32 cellular contexts compared by ENCODE assay signal in the genomic region with DNA sequence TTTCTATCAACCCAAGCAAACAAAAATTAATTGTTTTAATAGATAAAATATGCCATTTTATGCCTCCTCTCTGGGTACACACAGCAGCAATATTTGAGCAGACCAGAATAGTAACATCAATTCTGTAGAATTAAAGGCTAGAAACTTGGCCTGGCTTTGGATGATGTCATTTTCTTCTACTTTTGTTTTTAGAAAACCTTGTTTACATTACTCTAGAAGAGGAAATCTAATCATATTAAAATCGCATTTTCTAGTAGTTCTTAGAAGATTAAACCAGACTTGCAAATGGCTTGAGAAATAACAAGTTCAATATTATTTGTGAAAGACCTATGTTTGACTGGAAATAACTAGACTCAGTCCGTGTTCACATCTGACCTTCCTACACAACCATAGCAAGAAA.
"Had no signal": no experiment of that assay in that cellular context is flagged by ENCODE, and none has a peak within 500 bp of the region (broad histone marks: within the 10 kb centered on the region; RNA-seq: fewer than 3 reads in every experiment).

No MANE protein-coding gene starts in this region.

- H3K4me1 Mint-ChIP-seq: brain; neural progenitor cell; stimulated activated naive B cell treated with anti-CD40 and anti-IgM and Interleukin-4, amounts not matched to agents 10 μg/mL and 1 μg/mL and 100 μg/mL, for 72 hours had no signal

- H3K27ac ChIP-seq: adrenal gland, cardiac muscle cell, esophagus muscularis mucosa, heart right ventricle, lower lobe of right lung, neural progenitor cell, right atrium auricular region, stomach, tibial nerve, WERI-Rb-1 had no signal

- H3K27me3 ChIP-seq: adrenal gland, cardiac muscle cell, esophagus muscularis mucosa, neural progenitor cell, right atrium auricular region, stomach, tibial nerve had no signal

- H3K36me3 ChIP-seq: adrenal gland, cardiac muscle cell, esophagus muscularis mucosa, heart right ventricle, lower lobe of right lung, neural progenitor cell, right atrium auricular region, stomach, tibial nerve, WERI-Rb-1 had no signal

- ATAC-seq: activated CD8-positive, alpha-beta memory T cell treated with anti-CD3 and anti-CD28 coated beads, Interleukin-2, amount 10 ng/mL, durations not matched to agents 7 days and 5 days; activated CD8-positive, alpha-beta T cell treated with anti-CD3 and anti-CD28 coated beads, Interleukin-2, amount 10 ng/mL, durations not matched to agents 7 days and 5 days; heart right ventricle; left lobe of liver; lower lobe of right lung; naive thymus-derived CD8-positive, alpha-beta T cell; stimulated activated naive B cell treated with anti-CD40 and anti-IgM and Interleukin-4, amounts not matched to agents 10 μg/mL and 1 μg/mL and 100 μg/mL, for 72 hours had no signal

- DNase-seq: activated CD4-positive, alpha-beta T cell treated with anti-CD3 and anti-CD28 coated beads, Interleukin-2, amount 10 ng/mL, durations not matched to agents 7 days and 5 days; activated CD8-positive, alpha-beta memory T cell treated with anti-CD3 and anti-CD28 coated beads, Interleukin-2, amount 10 ng/mL, durations not matched to agents 7 days and 5 days; activated CD8-positive, alpha-beta T cell treated with anti-CD3 and anti-CD28 coated beads, Interleukin-2, amount 10 ng/mL, durations not matched to agents 7 days and 5 days; activated naive CD4-positive, alpha-beta T cell treated with Interleukin-2 at 50 U/mL for 16 hours; activated T-cell treated with anti-CD3 and anti-CD28 coated beads, Interleukin-2, amount 50 U/mL, for 48 hours; adrenal gland; aorta; cerebellar nuclear complex; cortex of kidney; endodermal cell; heart right ventricle; kidney glomerular epithelial cell; lower lobe of right lung; mesenchymal stem cell; naive thymus-derived CD8-positive, alpha-beta T cell; occipital lobe; stimulated activated CD4-positive, alpha-beta T cell treated with anti-CD3 and anti-CD28 coated beads, Interleukin-15, amount 100 ng/mL, for 24 hours; stimulated activated CD4-positive, alpha-beta T cell treated with anti-CD3 and anti-CD28 coated beads, Interleukin-2, amount 100 ng/mL, for 24 hours; stimulated activated naive B cell treated with anti-CD40 and anti-IgM and Interleukin-4, amounts not matched to agents 10 μg/mL and 1 μg/mL and 100 μg/mL, for 72 hours; stomach; SW 1271; T1000; WERI-Rb-1 had no signal

- H3K9ac ChIP-seq: neural progenitor cell had no signal

- H3K9me3 Mint-ChIP-seq: stimulated activated naive B cell treated with anti-CD40 and anti-IgM and Interleukin-4, amounts not matched to agents 10 μg/mL and 1 μg/mL and 100 μg/mL, for 72 hours had no signal

- H3K4me2 ChIP-seq: neural progenitor cell had no signal

- H3K27ac Mint-ChIP-seq: activated CD4-positive, alpha-beta T cell treated with anti-CD3 and anti-CD28 coated beads, Interleukin-2, amount 10 ng/mL, durations not matched to agents 7 days and 5 days; activated CD8-positive, alpha-beta memory T cell treated with anti-CD3 and anti-CD28 coated beads, Interleukin-2, amount 10 ng/mL, durations not matched to agents 7 days and 5 days; activated CD8-positive, alpha-beta T cell treated with anti-CD3 and anti-CD28 coated beads, Interleukin-2, amount 10 ng/mL, durations not matched to agents 7 days and 5 days; activated naive CD8-positive, alpha-beta T cell; brain; endodermal cell; neural progenitor cell; stimulated activated naive B cell treated with anti-CD40 and anti-IgM and Interleukin-4, amounts not matched to agents 10 μg/mL and 1 μg/mL and 100 μg/mL, for 72 hours; T-helper 1 cell treated with Interleukin-12 subunit alpha and Interleukin-12 subunit beta and Interleukin-4 antibody, amounts not matched to agents 30 μg/mL and 1 μg/mL, for 36 hours had no signal

- H3K4me3 Mint-ChIP-seq: activated CD4-positive, alpha-beta T cell treated with anti-CD3 and anti-CD28 coated beads, Interleukin-2, amount 10 ng/mL, durations not matched to agents 7 days and 5 days; activated CD8-positive, alpha-beta memory T cell treated with anti-CD3 and anti-CD28 coated beads, Interleukin-2, amount 10 ng/mL, durations not matched to agents 7 days and 5 days; activated CD8-positive, alpha-beta T cell treated with anti-CD3 and anti-CD28 coated beads, Interleukin-2, amount 10 ng/mL, durations not matched to agents 7 days and 5 days; activated naive CD8-positive, alpha-beta T cell; brain; endodermal cell; naive thymus-derived CD8-positive, alpha-beta T cell; neural progenitor cell; stimulated activated naive B cell treated with anti-CD40 and anti-IgM and Interleukin-4, amounts not matched to agents 10 μg/mL and 1 μg/mL and 100 μg/mL, for 72 hours; T-helper 1 cell treated with Interleukin-12 subunit alpha and Interleukin-12 subunit beta and Interleukin-4 antibody, amounts not matched to agents 30 μg/mL and 1 μg/mL, for 36 hours had no signal

- H3K4me3 ChIP-seq: adrenal gland, cardiac muscle cell, esophagus muscularis mucosa, heart right ventricle, lower lobe of right lung, neural progenitor cell, right atrium auricular region, stomach, tibial nerve had no signal

- H2AFZ ChIP-seq: neural progenitor cell had no signal

- H3K4me1 ChIP-seq: adrenal gland, lower lobe of right lung, neural progenitor cell, right atrium auricular region had no signal

- H3K27me3 Mint-ChIP-seq: activated CD4-positive, alpha-beta T cell treated with anti-CD3 and anti-CD28 coated beads, Interleukin-2, amount 10 ng/mL, durations not matched to agents 7 days and 5 days; activated CD8-positive, alpha-beta memory T cell treated with anti-CD3 and anti-CD28 coated beads, Interleukin-2, amount 10 ng/mL, durations not matched to agents 7 days and 5 days; activated naive CD8-positive, alpha-beta T cell; naive thymus-derived CD8-positive, alpha-beta T cell had no signal

- H3K9me3 ChIP-seq: adrenal gland, esophagus muscularis mucosa, heart right ventricle, lower lobe of right lung, right atrium auricular region, stomach, tibial nerve had no signal

- H3K36me3 Mint-ChIP-seq: activated CD8-positive, alpha-beta memory T cell treated with anti-CD3 and anti-CD28 coated beads, Interleukin-2, amount 10 ng/mL, durations not matched to agents 7 days and 5 days; brain; neural progenitor cell had no signal
